27 cellular contexts compared by ENCODE assay signal in genomic region chr2:22691666-22692065, GRCh38.
"Had no signal": no experiment of that assay in that cellular context is flagged by ENCODE, and none has a peak within 500 bp of the region (broad histone marks: within the 10 kb centered on the region; RNA-seq: fewer than 3 reads in every experiment).

No MANE protein-coding gene starts in this region.

- H3K4me3 Mint-ChIP-seq: activated CD4-positive, alpha-beta T cell treated with anti-CD3 and anti-CD28 coated beads, Interleukin-2, amount 10 ng/mL, durations not matched to agents 24 days and 14 days; activated CD8-positive, alpha-beta T cell treated with anti-CD3 and anti-CD28 coated beads for 36 hours; activated naive CD4-positive, alpha-beta T cell treated with anti-CD3 and anti-CD28 coated beads for 36 hours; T-helper 1 cell treated with Interleukin-12 subunit alpha and Interleukin-12 subunit beta and Interleukin-4 antibody, amounts not matched to agents 30 μg/mL and 1 μg/mL, for 36 hours; T-helper 2 cell treated with Interferon-gamma antibody and Interleukin-4, amounts not matched to agents 5 μg/mL and 100 μg/mL, for 36 hours had no signal

- H3K27me3 ChIP-seq: adrenal gland, body of pancreas, breast epithelium, Peyer's patch, SJSA1 had no signal

- DNase-seq: activated CD4-positive, alpha-beta T cell treated with anti-CD3 and anti-CD28 coated beads, Interleukin-2, amount 10 ng/mL, durations not matched to agents 24 days and 14 days; activated CD4-positive, alpha-beta T cell treated with anti-CD3 and anti-CD28 coated beads, Interleukin-2, amount 50 U/mL, for 4 hours; activated CD8-positive, alpha-beta T cell treated with anti-CD3 and anti-CD28 coated beads for 36 hours; activated gamma-delta T cell treated with Interleukin-2 at 50 U/mL for 16 hours; activated naive CD4-positive, alpha-beta T cell treated with anti-CD3 and anti-CD28 coated beads for 36 hours; activated T-cell treated with anti-CD3 and anti-CD28 coated beads, Interleukin-2, amount 50 U/mL, for 1 hour; adrenal gland; body of pancreas; NCI-H1105; NCI-H1436; NCI-H1694; NCI-H1930; NCI-H2081 treated with DMSO at 0.1 percent for 48 hours; NCI-H226; NCI-H446 treated with DMSO at 0.1 percent for 48 hours; NCI-H524; PC-3; Peyer's patch; RPMI8226; SHP77 treated with DMSO at 0.1 percent for 48 hours; SK-N-SH had no signal

- H3K9me3 ChIP-seq: adrenal gland, body of pancreas, SJSA1, SK-N-SH had no signal

- H3K36me3 ChIP-seq: adrenal gland, breast epithelium, Peyer's patch, SJSA1 had no signal

- H3K27me3 Mint-ChIP-seq: activated CD4-positive, alpha-beta T cell treated with anti-CD3 and anti-CD28 coated beads, Interleukin-2, amount 10 ng/mL, durations not matched to agents 24 days and 14 days; activated CD8-positive, alpha-beta T cell treated with anti-CD3 and anti-CD28 coated beads for 36 hours had no signal

- H3K4me2 ChIP-seq: SK-N-SH had no signal

- H3K4me1 ChIP-seq: adrenal gland, body of pancreas, breast epithelium, Peyer's patch, SJSA1 had no signal

- H3K9me3 Mint-ChIP-seq: activated CD4-positive, alpha-beta T cell treated with anti-CD3 and anti-CD28 coated beads, Interleukin-2, amount 10 ng/mL, durations not matched to agents 24 days and 14 days; activated naive CD4-positive, alpha-beta T cell treated with anti-CD3 and anti-CD28 coated beads for 36 hours; T-helper 1 cell treated with Interleukin-12 subunit alpha and Interleukin-12 subunit beta and Interleukin-4 antibody, amounts not matched to agents 30 μg/mL and 1 μg/mL, for 36 hours had no signal

- H3K9ac ChIP-seq: SK-N-SH had no signal

- H3K27ac Mint-ChIP-seq: activated CD4-positive, alpha-beta T cell treated with anti-CD3 and anti-CD28 coated beads, Interleukin-2, amount 10 ng/mL, durations not matched to agents 24 days and 14 days; activated CD8-positive, alpha-beta T cell treated with anti-CD3 and anti-CD28 coated beads for 36 hours; activated naive CD4-positive, alpha-beta T cell treated with anti-CD3 and anti-CD28 coated beads for 36 hours; activated naive CD4-positive, alpha-beta T cell treated with anti-CD3 and anti-CD28 coated beads, Interleukin-2, amount 50 U/mL, for 72 hours; T-helper 1 cell treated with Interleukin-12 subunit alpha and Interleukin-12 subunit beta and Interleukin-4 antibody, amounts not matched to agents 30 μg/mL and 1 μg/mL, for 36 hours; T-helper 2 cell treated with Interferon-gamma antibody and Interleukin-4, amounts not matched to agents 5 μg/mL and 100 μg/mL, for 36 hours had no signal

- H3K27ac ChIP-seq: adrenal gland, body of pancreas, breast epithelium, Peyer's patch, SJSA1 had no signal

- ATAC-seq: activated CD8-positive, alpha-beta T cell treated with anti-CD3 and anti-CD28 coated beads for 36 hours; activated naive CD4-positive, alpha-beta T cell treated with anti-CD3 and anti-CD28 coated beads, Interleukin-2, amount 50 U/mL, for 72 hours; body of pancreas; K562; PC-3 had no signal

- H3K4me3 ChIP-seq: adrenal gland, body of pancreas, breast epithelium, K562, Peyer's patch, SJSA1 had no signal

- H3K4me1 Mint-ChIP-seq: activated CD4-positive, alpha-beta T cell treated with anti-CD3 and anti-CD28 coated beads, Interleukin-2, amount 10 ng/mL, durations not matched to agents 24 days and 14 days had no signal
